Comparison of ENCODE assay signal across 8 cellular contexts in genomic region chr1:154326546-154327465, GRCh38. TPM values are rescaled to one million over a fixed set of nuclear protein-coding genes. Genes with fewer than 3 reads are reported as not detected.
A peak's percentile ranks its signal among the peaks of the same experiment; 100 is the strongest.
DNase-seq lines count a peak whose midpoint lies in the region; ATAC-seq and TF ChIP-seq lines count a peak whose summit lies in the region.

No MANE protein-coding gene starts in this region.

- peaks cover 0 to 33% (median 0%) of the 10 kb centered on the region in 7 donors for H3K27me3 ChIP-seq in heart right ventricle
- no peaks in the 10 kb centered on the region for H3K27me3 ChIP-seq in smooth muscle cell (ENCODE audit: low read depth)

- peaks cover 19 to 58% (median 42%) of the 10 kb centered on the region in 9 donors for H3K4me1 ChIP-seq in heart right ventricle
- H3K4me1 ChIP-seq in smooth muscle cell (ENCODE audit: low read depth), result peaks cover 22% of the 10 kb centered on the region

- H3K9me3 Mint-ChIP-seq in activated T-cell treated with anti-CD3 and anti-CD28 coated beads, Interleukin-2, amount 50 U/mL, for 72 hours, result no peaks in the 10 kb centered on the region

- H4K20me1 ChIP-seq in smooth muscle cell (ENCODE audit: low read depth), result peaks cover 39% of the 10 kb centered on the region

- H3K27ac ChIP-seq in heart right ventricle (peak overlapping the region; percentile 53 to 94 (median 92)), smooth muscle cell (ENCODE audit: low read depth) (peak overlapping the region; percentile 85)

- intact Hi-C loops in heart right ventricle (cut with DNase I), result loop anchor here in 3 of 10 donors (5.0 to 10.0 kb wide), 3 partner anchors 55 to 228 kb away; partner anchors contain the start of genes HAX1 (in 2 of the 3) and UBE2Q1 (in 1 of the 3)

- peaks cover 61% of the 10 kb centered on the region for H3K4me1 Mint-ChIP-seq in activated T-cell treated with anti-CD3 and anti-CD28 coated beads, Interleukin-2, amount 50 U/mL, for 72 hours (ENCODE audit: low read depth)

- H3K27ac Mint-ChIP-seq in activated T-cell treated with anti-CD3 and anti-CD28 coated beads, Interleukin-2, amount 50 U/mL, for 72 hours, result peak overlapping the region; percentile 21

- peak overlapping the region; percentile 20 for H2AFZ ChIP-seq in smooth muscle cell (ENCODE audit: low read depth)

- H3K79me2 ChIP-seq in smooth muscle cell (ENCODE audit: low read depth), result peaks cover 7% of the 10 kb centered on the region

- H3K9me3 ChIP-seq in heart right ventricle, result no peaks in the 10 kb centered on the region
- H3K9me3 ChIP-seq in smooth muscle cell (replicated peaks; ENCODE audit: low read depth), result no peaks in the 10 kb centered on the region

- no peaks in the 10 kb centered on the region for H3K27me3 Mint-ChIP-seq in activated T-cell treated with anti-CD3 and anti-CD28 coated beads, Interleukin-2, amount 50 U/mL, for 72 hours (ENCODE audit: low read depth)

- H3K36me3 ChIP-seq in heart right ventricle (peaks cover 0 to 22% (median 6%) of the 10 kb centered on the region in 9 donors), smooth muscle cell (ENCODE audit: low read depth) (no peaks in the 10 kb centered on the region)

- peak overlapping the region; percentile 91 to 96 for H3K4me3 Mint-ChIP-seq in activated T-cell treated with anti-CD3 and anti-CD28 coated beads, Interleukin-2, amount 50 U/mL, for 72 hours

- H3F3A ChIP-seq in smooth muscle cell (ENCODE audit: low read depth), result peaks cover 2% of the 10 kb centered on the region

- peaks cover 2% of the 10 kb centered on the region in 2 donors for H3K36me3 Mint-ChIP-seq in activated T-cell treated with anti-CD3 and anti-CD28 coated beads, Interleukin-2, amount 50 U/mL, for 72 hours (ENCODE audit: insufficient read depth in 2 of 2)

- TF ChIP-seq CTCF in heart right ventricle (IDR thresholded peaks at IDR 0.05) (peak in 3 of 9 donors; percentile 4 to 22 (median 15)), smooth muscle cell (IDR thresholded peaks at IDR 0.05; ENCODE audit: borderline replicate concordance, insufficient read depth, poor library complexity, severe bottlenecking) (no peak)

- ATAC-seq in activated T-cell treated with anti-CD3 and anti-CD28 coated beads, Interleukin-2, amount 50 U/mL, for 72 hours (replicated peaks in 1 of 2), result no peak
- ATAC-seq in heart right ventricle (peak in 6 of 8 donors; percentile 5 to 55 (median 20)), GM21360 (IDR thresholded peaks at IDR 0.05; ENCODE audit: unreplicated experiment) (no peak), GM21515 (IDR thresholded peaks at IDR 0.05; ENCODE audit: unreplicated experiment) (no peak)

- 57 to 60% methylated on average over 6 of the region's 6 CpGs for WGBS in heart right ventricle, 2 donors
- WGBS in smooth muscle cell (ENCODE audit: low lambda C conversion rate), result 48% methylated on average over 6 of the region's 6 CpGs

- peak; percentile 39 for DNase-seq in stimulated activated CD4-positive, alpha-beta T cell treated with anti-CD3 and anti-CD28 coated beads, Interleukin-15, amount 100 ng/mL, for 24 hours
- no peak for DNase-seq in stimulated activated CD4-positive, alpha-beta T cell treated with anti-CD3 and anti-CD28 coated beads, Interleukin-2, amount 100 ng/mL, for 24 hours
- peak in 1 of 2 donors; percentile 20 for DNase-seq in activated T-cell treated with anti-CD3 and anti-CD28 coated beads, Interleukin-2, amount 50 U/mL, for 72 hours
- peak; percentile 41 to 47 for DNase-seq in heart right ventricle
- no peak for DNase-seq in smooth muscle cell (lab: John Stamatoyannopoulos, UW; ENCODE audit: unreplicated experiment)
- DNase-seq in NCI-H748 treated with DMSO at 0.1 percent for 48 hours (lab: John Stamatoyannopoulos, UW), result no peak

- H3K4me3 ChIP-seq in heart right ventricle (peak overlapping the region; percentile 69 to 89 (median 78)), smooth muscle cell (peak overlapping the region; percentile 66)

- H3K4me2 ChIP-seq in smooth muscle cell, result peak overlapping the region; percentile 97

- peak overlapping the region; percentile 82 for H3K9ac ChIP-seq in smooth muscle cell (ENCODE audit: low read depth)

RNA-seq across cellular contexts. Expression of gene ATP8B2, which starts 1.5 kb away (rescaled TPM):
- total RNA-seq in activated T-cell treated with anti-CD3 and anti-CD28 coated beads, Interleukin-2, amount 50 U/mL, for 72 hours, result 10 to 100 TPM; 37.4 to 52.6 TPM
- total RNA-seq in heart right ventricle (10 to 100 TPM; 10.3 to 17.3 (median 13.3) TPM), smooth muscle cell (49.1 and 57.6 TPM in 2 replicates)
- polyA plus RNA-seq in heart right ventricle (10 to 100 TPM in 1 of 2 donors, 1 to 10 TPM in 1; 8.0 to 16.8 TPM), smooth muscle cell (19.6 and 20.7 TPM in 2 replicates)

RNA-seq across cellular contexts. Expression of gene AQP10, which starts 5.9 kb away (rescaled TPM):
- total RNA-seq in activated T-cell treated with anti-CD3 and anti-CD28 coated beads, Interleukin-2, amount 50 U/mL, for 72 hours, result not detected
- total RNA-seq in heart right ventricle, result 1 to 10 TPM in 1 of 10 donors, under 1 TPM in 6, not detected in 3; 0.12 to 1.5 (median 0.48) TPM
- polyA plus RNA-seq in heart right ventricle, result under 1 TPM in 1 of 2 donors, not detected in 1; 0.35 TPM
- not detected in 2 replicates for total RNA-seq in smooth muscle cell
- 0.14 TPM in 1 of 2 replicates, not detected in the other for polyA plus RNA-seq in smooth muscle cell

RNA-seq across cellular contexts. Expression of gene HAX1, which starts 54.4 kb away (rescaled TPM):
- 100 to 1,000 TPM; 306 to 310 TPM for total RNA-seq in activated T-cell treated with anti-CD3 and anti-CD28 coated beads, Interleukin-2, amount 50 U/mL, for 72 hours
- 100 to 1,000 TPM; 162 to 196 (median 171) TPM for total RNA-seq in heart right ventricle
- polyA plus RNA-seq in heart right ventricle, result 100 to 1,000 TPM; 171 to 313 TPM
- 57.8 and 73.7 TPM in 2 replicates for total RNA-seq in smooth muscle cell
- 89.7 and 91.6 TPM in 2 replicates for polyA plus RNA-seq in smooth muscle cell

Comparison
In these comparisons a context has a peak if more than half of its experiments do, and no peak if none do; other contexts are left out.
1. DNase-seq: peak in stimulated activated CD4-positive, alpha-beta T cell treated with anti-CD3 and anti-CD28 coated beads, Interleukin-15, amount 100 ng/mL, for 24 hours (single experiment) and heart right ventricle (2 of 2); none in stimulated activated CD4-positive, alpha-beta T cell treated with anti-CD3 and anti-CD28 coated beads, Interleukin-2, amount 100 ng/mL, for 24 hours (0 of 2), smooth muscle cell (single experiment) and NCI-H748 treated with DMSO at 0.1 percent for 48 hours (single experiment).
2. ATAC-seq: peak in heart right ventricle (6 of 8); none in activated T-cell treated with anti-CD3 and anti-CD28 coated beads, Interleukin-2, amount 50 U/mL, for 72 hours (0 of 2), GM21360 (single experiment) and GM21515 (single experiment).